21 cellular contexts compared by ENCODE assay signal in the genomic region with DNA sequence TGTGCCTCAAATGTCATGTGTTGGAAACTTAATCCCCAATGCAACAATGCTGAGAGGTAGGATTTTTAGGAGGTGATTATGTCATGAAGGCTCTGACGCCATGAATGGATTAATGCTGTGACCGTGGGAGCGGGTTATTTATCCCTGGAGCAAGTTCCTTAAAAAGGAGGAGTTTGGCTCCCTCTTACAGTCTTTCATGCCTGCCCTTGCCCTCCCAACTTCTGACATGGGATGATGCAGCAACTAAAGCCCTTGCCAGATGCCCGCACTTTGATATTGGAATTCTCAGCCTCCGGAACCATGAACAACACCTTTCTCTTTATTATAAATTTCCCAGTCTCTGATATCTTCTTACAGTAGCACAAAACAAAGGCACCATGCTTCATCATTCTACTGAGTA.
"Had no signal": no experiment of that assay in that cellular context is flagged by ENCODE, and none has a peak within 500 bp of the region (broad histone marks: within the 10 kb centered on the region; RNA-seq: fewer than 3 reads in every experiment).

No MANE protein-coding gene starts in this region.

- FAIRE-seq: endothelial cell of umbilical vein, urothelium cell line had no signal

- H3K9me3 ChIP-seq: esophagus muscularis mucosa, testis, transverse colon had no signal

- H3K36me3 ChIP-seq: esophagus muscularis mucosa, transverse colon had no signal

- H3K4me1 ChIP-seq: esophagus muscularis mucosa, testis, transverse colon had no signal

- H3K27ac ChIP-seq: esophagus muscularis mucosa, testis, transverse colon had no signal

- DNase-seq: activated B cell treated with CpG ODN at 0.5 μM for 24 hours; activated CD8-positive, alpha-beta memory T cell treated with anti-CD3 and anti-CD28 coated beads, Interleukin-2, amount 10 ng/mL, durations not matched to agents 7 days and 5 days; activated CD8-positive, alpha-beta T cell treated with anti-CD3 and anti-CD28 coated beads, Interleukin-2, amount 10 ng/mL, durations not matched to agents 7 days and 5 days; activated naive CD8-positive, alpha-beta T cell treated with anti-CD3 and anti-CD28 coated beads, Interleukin-2, amount 50 U/mL, for 24 hours; activated T-cell treated with anti-CD3 and anti-CD28 coated beads, Interleukin-2, amount 50 U/mL, for 48 hours; amygdala; caudate nucleus; islet precursor cell; left cardiac atrium; left ventricle myocardium superior; midbrain; naive thymus-derived CD4-positive, alpha-beta T cell; right cardiac atrium; stimulated activated CD4-positive, alpha-beta T cell treated with anti-CD3 and anti-CD28 coated beads, Interleukin-2, amount 100 ng/mL, for 48 hours; stimulated activated naive CD8-positive, alpha-beta T cell treated with anti-CD3 and anti-CD28 coated beads, Interleukin-15, Interleukin-2, amounts not matched to agents 100 U/mL and 50 U/mL, for 24 hours; T-cell; testis; transverse colon had no signal

- H3K4me3 ChIP-seq: esophagus muscularis mucosa, testis, transverse colon had no signal

- ATAC-seq: activated CD8-positive, alpha-beta memory T cell treated with anti-CD3 and anti-CD28 coated beads, Interleukin-2, amount 10 ng/mL, durations not matched to agents 7 days and 5 days; activated CD8-positive, alpha-beta T cell treated with anti-CD3 and anti-CD28 coated beads, Interleukin-2, amount 10 ng/mL, durations not matched to agents 7 days and 5 days; activated naive CD8-positive, alpha-beta T cell treated with anti-CD3 and anti-CD28 coated beads, Interleukin-2, amount 50 U/mL, for 24 hours; left cardiac atrium; left ventricle myocardium superior; naive thymus-derived CD4-positive, alpha-beta T cell; right cardiac atrium; stimulated activated naive CD8-positive, alpha-beta T cell treated with anti-CD3 and anti-CD28 coated beads, Interleukin-15, Interleukin-2, amounts not matched to agents 100 U/mL and 50 U/mL, for 24 hours; T-cell had no signal

- H3K27me3 ChIP-seq: esophagus muscularis mucosa, testis, transverse colon had no signal
